ENCODE assay signal across 33 cellular contexts in the genomic region with DNA sequence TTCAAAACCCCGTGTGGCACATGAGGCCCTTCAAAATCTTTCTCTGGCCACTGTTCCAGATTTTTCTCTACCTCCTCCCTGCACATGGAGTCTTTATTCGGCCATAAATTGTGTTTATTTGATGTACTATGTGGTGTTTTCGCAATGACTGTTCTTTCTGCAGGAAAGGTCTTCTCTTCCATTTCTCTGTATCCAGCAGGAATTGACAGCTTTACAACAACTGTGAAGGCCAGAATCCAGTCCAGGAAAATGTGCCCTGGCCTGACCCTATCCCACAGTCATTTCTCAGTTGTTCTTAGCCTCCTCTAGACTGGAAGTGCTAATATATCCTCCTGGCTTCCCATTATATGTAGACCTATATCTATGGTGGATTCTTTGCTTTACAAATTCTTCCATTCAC.
"Had no signal": no experiment of that assay in that cellular context is flagged by ENCODE, and none has a peak within 500 bp of the region (broad histone marks: within the 10 kb centered on the region; RNA-seq: fewer than 3 reads in every experiment).

No MANE protein-coding gene starts in this region.

- DNase-seq: activated B cell treated with CpG ODN at 0.5 μM for 24 hours; activated CD4-positive, alpha-beta T cell treated with anti-CD3 and anti-CD28 coated beads for 48 hours; activated CD4-positive, alpha-beta T cell treated with anti-CD3 and anti-CD28 coated beads, Interleukin-2, amount 50 U/mL, for 1 hour; activated CD4-positive, alpha-beta T cell treated with anti-CD3 and anti-CD28 coated beads, Interleukin-2, amount 50 U/mL, for 48 hours; activated CD8-positive, alpha-beta memory T cell treated with anti-CD3 and anti-CD28 coated beads for 24 hours; activated CD8-positive, alpha-beta T cell treated with anti-CD3 and anti-CD28 coated beads for 36 hours; activated effector memory CD4-positive, alpha-beta T cell treated with Interleukin-2 at 50 U/mL for 16 hours; activated gamma-delta T cell treated with Interleukin-2 at 50 U/mL for 16 hours; activated naive CD4-positive, alpha-beta T cell treated with Interleukin-2 at 50 U/mL for 16 hours; activated naive CD8-positive, alpha-beta T cell treated with anti-CD3 and anti-CD28 coated beads for 36 hours; activated naive CD8-positive, alpha-beta T cell treated with anti-CD3 and anti-CD28 coated beads, Interleukin-2, amount 50 U/mL, for 24 hours; activated T-cell treated with anti-CD3 and anti-CD28 coated beads, Interleukin-2, amount 50 U/mL, for 4 hours; adrenal gland; amygdala; aorta; body of pancreas; caudate nucleus; cortex of kidney; dermis blood vessel endothelial cell; effector CD4-positive, alpha-beta T cell; effector memory CD8-positive, alpha-beta T cell; esophagus squamous epithelium; foreskin melanocyte; T-helper 1 cell; T-helper 17 cell; T1000; WERI-Rb-1 had no signal

- H3K4me1 Mint-ChIP-seq: activated B cell treated with CpG ODN at 0.5 μM for 24 hours; activated naive CD4-positive, alpha-beta T cell treated with anti-CD3 and anti-CD28 coated beads, Interleukin-2, amount 50 U/mL, for 24 hours; activated naive CD8-positive, alpha-beta T cell treated with anti-CD3 and anti-CD28 coated beads for 36 hours; activated naive CD8-positive, alpha-beta T cell treated with anti-CD3 and anti-CD28 coated beads, Interleukin-2, amount 50 U/mL, for 24 hours; activated T-helper 17 cell treated with anti-CD3 and anti-CD28 coated beads, Interleukin-2, amount 50 U/mL, for 72 hours; T-helper 17 cell had no signal

- H3K27ac Mint-ChIP-seq: activated B cell treated with CpG ODN at 0.5 μM for 24 hours; activated CD8-positive, alpha-beta T cell treated with anti-CD3 and anti-CD28 coated beads for 36 hours; activated naive CD4-positive, alpha-beta T cell treated with anti-CD3 and anti-CD28 coated beads, Interleukin-2, amount 50 U/mL, for 24 hours; activated naive CD8-positive, alpha-beta T cell treated with anti-CD3 and anti-CD28 coated beads for 36 hours; activated naive CD8-positive, alpha-beta T cell treated with anti-CD3 and anti-CD28 coated beads, Interleukin-2, amount 50 U/mL, for 24 hours; activated T-helper 17 cell treated with anti-CD3 and anti-CD28 coated beads, Interleukin-2, amount 50 U/mL, for 72 hours; effector memory CD8-positive, alpha-beta T cell; T-helper 17 cell; T-helper 2 cell treated with Interferon-gamma antibody and Interleukin-4, amounts not matched to agents 5 μg/mL and 100 μg/mL, for 36 hours had no signal

- H3K27ac ChIP-seq: adrenal gland, body of pancreas, epithelial cell of prostate, esophagus squamous epithelium, gastroesophageal sphincter, WERI-Rb-1 had no signal

- H3K9me3 Mint-ChIP-seq: activated B cell treated with CpG ODN at 0.5 μM for 24 hours; activated CD8-positive, alpha-beta T cell treated with anti-CD3 and anti-CD28 coated beads for 36 hours; activated naive CD4-positive, alpha-beta T cell treated with anti-CD3 and anti-CD28 coated beads, Interleukin-2, amount 50 U/mL, for 24 hours; activated naive CD8-positive, alpha-beta T cell treated with anti-CD3 and anti-CD28 coated beads for 36 hours; activated naive CD8-positive, alpha-beta T cell treated with anti-CD3 and anti-CD28 coated beads, Interleukin-2, amount 50 U/mL, for 24 hours; activated T-cell treated with anti-CD3 and anti-CD28 coated beads, Interleukin-2, amount 50 U/mL, for 4 hours; activated T-helper 17 cell treated with anti-CD3 and anti-CD28 coated beads, Interleukin-2, amount 50 U/mL, for 72 hours; effector memory CD8-positive, alpha-beta T cell; T-helper 2 cell treated with Interferon-gamma antibody and Interleukin-4, amounts not matched to agents 5 μg/mL and 100 μg/mL, for 36 hours had no signal

- H3K27me3 ChIP-seq: adrenal gland, body of pancreas, esophagus squamous epithelium, gastroesophageal sphincter had no signal

- ATAC-seq: activated CD4-positive, CD25-positive, alpha-beta regulatory T cell treated with anti-CD3 and anti-CD28 coated beads, Interleukin-2, amount 50 U/mL, for 24 hours; activated CD8-positive, alpha-beta T cell treated with anti-CD3 and anti-CD28 coated beads for 36 hours; activated naive CD8-positive, alpha-beta T cell treated with anti-CD3 and anti-CD28 coated beads, Interleukin-2, amount 50 U/mL, for 24 hours; activated T-cell treated with anti-CD3 and anti-CD28 coated beads, Interleukin-2, amount 50 U/mL, for 4 hours; activated T-helper 17 cell treated with anti-CD3 and anti-CD28 coated beads, Interleukin-2, amount 50 U/mL, for 72 hours; body of pancreas; effector memory CD8-positive, alpha-beta T cell; gastroesophageal sphincter; T-helper 17 cell had no signal

- H3K4me1 ChIP-seq: adrenal gland, body of pancreas, esophagus squamous epithelium, gastroesophageal sphincter had no signal

- H3K36me3 ChIP-seq: adrenal gland, esophagus squamous epithelium, gastroesophageal sphincter, WERI-Rb-1 had no signal

- H3K4me3 ChIP-seq: adrenal gland, body of pancreas, esophagus squamous epithelium, gastroesophageal sphincter had no signal

- H3K4me3 Mint-ChIP-seq: activated B cell treated with CpG ODN at 0.5 μM for 24 hours; activated CD8-positive, alpha-beta T cell treated with anti-CD3 and anti-CD28 coated beads for 36 hours; activated naive CD4-positive, alpha-beta T cell treated with anti-CD3 and anti-CD28 coated beads, Interleukin-2, amount 50 U/mL, for 24 hours; activated naive CD8-positive, alpha-beta T cell treated with anti-CD3 and anti-CD28 coated beads for 36 hours; activated naive CD8-positive, alpha-beta T cell treated with anti-CD3 and anti-CD28 coated beads, Interleukin-2, amount 50 U/mL, for 24 hours; activated T-cell treated with anti-CD3 and anti-CD28 coated beads, Interleukin-2, amount 50 U/mL, for 4 hours; activated T-helper 17 cell treated with anti-CD3 and anti-CD28 coated beads, Interleukin-2, amount 50 U/mL, for 72 hours; effector memory CD8-positive, alpha-beta T cell; T-helper 17 cell; T-helper 2 cell treated with Interferon-gamma antibody and Interleukin-4, amounts not matched to agents 5 μg/mL and 100 μg/mL, for 36 hours had no signal

- H3K36me3 Mint-ChIP-seq: activated naive CD4-positive, alpha-beta T cell treated with anti-CD3 and anti-CD28 coated beads, Interleukin-2, amount 50 U/mL, for 24 hours; activated naive CD8-positive, alpha-beta T cell treated with anti-CD3 and anti-CD28 coated beads for 36 hours had no signal

- H3K9me3 ChIP-seq: adrenal gland, body of pancreas, esophagus squamous epithelium, gastroesophageal sphincter had no signal
